Comparison of ENCODE assay signal across 8 cellular contexts in the genomic region with DNA sequence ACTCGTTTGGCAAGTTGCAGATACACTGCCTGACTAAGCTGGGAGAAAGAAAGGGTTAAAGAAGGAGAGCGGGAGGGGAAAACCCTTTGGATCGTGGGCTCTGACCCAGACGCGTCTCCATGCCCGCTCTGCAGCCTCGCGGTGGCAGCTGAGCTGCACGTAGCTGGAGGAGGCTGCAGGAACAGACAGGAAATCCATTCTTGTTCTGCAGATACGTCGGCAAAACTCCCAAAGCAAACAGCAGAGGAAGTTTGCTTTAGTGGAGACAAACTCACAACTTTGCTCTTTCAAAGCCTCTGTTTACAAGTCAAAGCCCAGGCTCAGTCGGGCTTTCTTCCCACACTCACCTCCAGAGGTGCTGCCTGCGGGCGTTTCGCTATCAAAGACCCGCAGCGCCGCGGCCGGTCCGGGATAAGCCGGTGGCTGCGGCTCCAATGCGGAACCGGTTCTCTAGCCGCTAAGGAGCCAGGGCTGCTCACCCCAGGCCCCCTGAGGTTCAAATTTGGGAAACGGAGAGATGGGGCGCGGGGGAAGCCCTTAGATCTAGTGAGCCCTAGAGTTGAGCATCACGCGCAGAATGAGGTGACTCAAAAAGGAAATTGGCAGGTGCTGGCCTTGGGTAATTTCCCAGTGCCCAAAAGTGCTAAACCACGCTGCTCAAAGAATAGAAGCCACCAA.
DNase-seq lines count a peak whose midpoint lies in the region; ATAC-seq and TF ChIP-seq lines count a peak whose summit lies in the region.

No MANE protein-coding gene starts in this region.

- POLR2A ChIA-PET in CD4-positive, alpha-beta memory T cell (lab: Charles Lee; ENCODE audit: partially characterized antibody) = interaction anchor here (0.6 kb wide), 1 partner anchor 61 kb away, joined by 3 read pairs; a partner anchor contains a TSS

- no peaks in the 10 kb centered on the region for H3K9me3 ChIP-seq in CD4-positive, alpha-beta memory T cell (ENCODE audit: control insufficient read depth in 1 of 2, low read length in 2 of 2)
- H3K9me3 ChIP-seq in aorta (ENCODE audit: control insufficient read depth, low read length) = peaks cover 1% of the 10 kb centered on the region
- H3K9me3 ChIP-seq in BE2C = no peaks in the 10 kb centered on the region

- H3K36me3 ChIP-seq in CD4-positive, alpha-beta memory T cell (ENCODE audit: insufficient read depth, low read length) = no peaks in the 10 kb centered on the region
- H3K36me3 ChIP-seq in aorta (ENCODE audit: control insufficient read depth in 1 of 2, insufficient read depth in 2 of 2, low read length in 1 of 2) (no peaks in the 10 kb centered on the region), BE2C (no peaks in the 10 kb centered on the region)

- intact Hi-C loops in CD4-positive, alpha-beta memory T cell (cut with micrococcal nuclease) = loop anchor here (2.0 kb wide), 1 partner anchor 1643 kb away; no protein-coding TSS in a partner anchor
- intact Hi-C loops in aorta (cut with DNase I) = loop anchor here (5.0 to 10.0 kb wide), 2 partner anchors 936 to 939 kb away; no protein-coding TSS in a partner anchor

- peak; percentile 72 for ATAC-seq in GM19397 (IDR thresholded peaks at IDR 0.05; ENCODE audit: unreplicated experiment)
- peak; percentile 58 for ATAC-seq in HG03520 (IDR thresholded peaks at IDR 0.05; ENCODE audit: unreplicated experiment)
- ATAC-seq in aorta (ENCODE audit: low FRiP score) = peak; percentile 42

- H3K4me1 ChIP-seq in CD4-positive, alpha-beta memory T cell (ENCODE audit: insufficient read depth, low read length) = peaks cover 17% of the 10 kb centered on the region
- H3K4me1 ChIP-seq in aorta (ENCODE audit: control insufficient read depth in 1 of 2, insufficient read depth in 2 of 2, low read length in 2 of 2) = no peaks in the 10 kb centered on the region
- H3K4me1 ChIP-seq in BE2C = peaks cover 5% of the 10 kb centered on the region

- H3K27me3 ChIP-seq in CD4-positive, alpha-beta memory T cell (ENCODE audit: insufficient read depth, low read length) = peaks cover 28% of the 10 kb centered on the region
- H3K27me3 ChIP-seq in aorta (ENCODE audit: control insufficient read depth in 1 of 2, insufficient read depth in 2 of 2, low read length in 1 of 2) (peaks cover 0 to 3% of the 10 kb centered on the region in 2 donors), BE2C (no peaks in the 10 kb centered on the region)

- DNase-seq in CD4-positive, alpha-beta memory T cell = peak; percentile 9 to 63 (median 14)
- DNase-seq in activated CD8-positive, alpha-beta memory T cell treated with anti-CD3 and anti-CD28 coated beads, Interleukin-2, amount 50 U/mL, for 48 hours = peak; percentile 57
- DNase-seq in fibroblast of gingiva (ENCODE audit: low read depth) = peak; percentile 1
- peak in 1 of 2 donors; percentile 74 for DNase-seq in aorta
- no peak for DNase-seq in BE2C

- CTCF ChIA-PET in CD4-positive, alpha-beta memory T cell (lab: Charles Lee; ENCODE audit: partially characterized antibody) = interaction anchor here (1.4 to 1.6 kb wide), 3 partner anchors 11 to 91 kb away, joined by 3 to 4 read pairs (median 4); no protein-coding TSS in a partner anchor

- peak overlapping the region; percentile 7 to 23 for H3K4me3 ChIP-seq in CD4-positive, alpha-beta memory T cell (ENCODE audit: low read length in 2 of 2)
- peak overlapping the region in 1 of 2 donors; percentile 39 for H3K4me3 ChIP-seq in aorta (ENCODE audit: low read length in 2 of 2)
- no peak overlapping the region for H3K4me3 ChIP-seq in BE2C (ENCODE audit: low read depth, low read length)

- TF ChIP-seq CTCF in nephron (IDR thresholded peaks at IDR 0.05; ENCODE audit: unreplicated experiment in 3 of 3) (no peak), BE2C (IDR thresholded peaks at IDR 0.05; ENCODE audit: low read depth, low read length) (no peak)

- no peaks in the 10 kb centered on the region for H3K9me3 Mint-ChIP-seq in CD4-positive, alpha-beta memory T cell
- H3K9me3 Mint-ChIP-seq in nephron = no peaks in the 10 kb centered on the region

- no peaks in the 10 kb centered on the region for H3K36me3 Mint-ChIP-seq in CD4-positive, alpha-beta memory T cell
- H3K36me3 Mint-ChIP-seq in nephron (ENCODE audit: low read depth) = no peaks in the 10 kb centered on the region

- peak overlapping the region; percentile 74 to 85 (median 82) for H3K4me3 Mint-ChIP-seq in CD4-positive, alpha-beta memory T cell
- peak overlapping the region; percentile 67 to 74 (median 72) for H3K4me3 Mint-ChIP-seq in nephron

- H3K27me3 Mint-ChIP-seq in CD4-positive, alpha-beta memory T cell = peaks cover 39 to 62% of the 10 kb centered on the region in 2 donors
- H3K27me3 Mint-ChIP-seq in nephron (ENCODE audit: low read depth) = peaks cover 69% of the 10 kb centered on the region

- no peak overlapping the region for H3K27ac ChIP-seq in CD4-positive, alpha-beta memory T cell (ENCODE audit: low read depth, low read length)
- no peak overlapping the region for H3K27ac ChIP-seq in aorta (ENCODE audit: low read depth in 1 of 2, low read length in 2 of 2)

- peaks cover 6 to 34% (median 22%) of the 10 kb centered on the region in 4 donors for H3K4me1 Mint-ChIP-seq in CD4-positive, alpha-beta memory T cell
- peaks cover 25% of the 10 kb centered on the region for H3K4me1 Mint-ChIP-seq in nephron

- WGBS in aorta, 2 donors = 2 to 3% methylated on average over 32 of the region's 32 CpGs

- peak overlapping the region in 1 of 7 donors; percentile 53 for H3K27ac Mint-ChIP-seq in CD4-positive, alpha-beta memory T cell
- H3K27ac Mint-ChIP-seq in nephron = no peak overlapping the region
